2 cellular contexts compared by ENCODE assay signal in genomic region chr17:7484964-7485377, GRCh38.
A peak's percentile ranks its signal among the peaks of the same experiment; 100 is the strongest.
TF ChIP-seq lines count a peak whose summit lies in the region.

No MANE protein-coding gene starts in this region.

TF ChIP-seq in HEK293T, 16 proteins besides CTCF, POLR2A, EP300 and RAD21:
- TF ChIP-seq HDGF (IDR thresholded peaks at IDR 0.05; ENCODE audit: borderline replicate concordance) (0 out of 2 replicates have a peak, but pooled peaks have one; percentile 59), ZNF384 (IDR thresholded peaks at IDR 0.05) (no peak), L3MBTL2 (conservative IDR thresholded peaks at IDR 0.05) (peak; percentile 46; the same call in 1 of the 2 replicates), SUZ12 (IDR thresholded peaks at IDR 0.05) (no peak)

TF ChIP-seq in GM12878, 131 proteins besides CTCF, POLR2A, EP300 and RAD21:
- TF ChIP-seq HDAC6 (IDR thresholded peaks at IDR 0.05; ENCODE audit: unreplicated experiment) (no peak), IKZF2 (IDR thresholded peaks at IDR 0.05) (no peak), NKRF (conservative IDR thresholded peaks at IDR 0.05) (peak; percentile 63), FOXM1 (IDR thresholded peaks at IDR 0.05; ENCODE audit: low read depth, low read length) (no peak), WRNIP1 (IDR thresholded peaks at IDR 0.05; ENCODE audit: borderline replicate concordance, low read depth, low read length) (no peak), EZH2 (IDR thresholded peaks at IDR 0.05; ENCODE audit: borderline replicate concordance, control insufficient read depth, low read depth, low read length) (no peak), SPI1 (IDR thresholded peaks at IDR 0.05; ENCODE audit: borderline replicate concordance, insufficient read depth, low read depth, low read length) (no peak), RCOR1 (conservative IDR thresholded peaks at IDR 0.05; ENCODE audit: low read depth, low read length) (no peak), ESRRA (IDR thresholded peaks at IDR 0.05; ENCODE audit: low read length) (no peak), MXI1 (IDR thresholded peaks at IDR 0.05; ENCODE audit: low read depth, low read length) (peak; percentile 78)
